Comparison of ENCODE assay signal across 1 cellular context in genomic region chr15:57580866-57581265, GRCh38.
TF ChIP-seq lines count a peak whose summit lies in the region.

No MANE protein-coding gene starts in this region.

TF ChIP-seq in HepG2, 621 proteins besides CTCF, POLR2A, EP300 and RAD21 (continued from another document):
- no peak for TF ChIP-seq GPN1 (CRISPR knock-in tag; IDR thresholded peaks at IDR 0.05; ENCODE audit: borderline replicate concordance)
- TF ChIP-seq, protein P1, sequence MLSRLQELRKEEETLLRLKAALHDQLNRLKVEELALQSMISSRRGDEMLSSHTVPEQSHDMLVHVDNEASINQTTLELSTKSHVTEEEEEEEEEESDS (CRISPR knock-in tag; IDR thresholded peaks at IDR 0.05; ENCODE audit: borderline replicate concordance), result no peak
- no peak for TF ChIP-seq AKAP8 (CRISPR knock-in tag; IDR thresholded peaks at IDR 0.05)
- no peak for TF ChIP-seq ZNF292 (CRISPR knock-in tag; IDR thresholded peaks at IDR 0.05; ENCODE audit: borderline replicate concordance, low read depth)
- 0 out of 2 replicates have a peak, but pooled peaks have one; percentile 10 for TF ChIP-seq SALL1 (CRISPR knock-in tag; IDR thresholded peaks at IDR 0.05)
- TF ChIP-seq MIER3 (CRISPR knock-in tag; IDR thresholded peaks at IDR 0.05; ENCODE audit: borderline replicate concordance), result no peak
- TF ChIP-seq YY1 (IDR thresholded peaks at IDR 0.05; ENCODE audit: insufficient read depth, insufficient replicate concordance, low read depth, low read length), result peak; percentile 66
- TF ChIP-seq HNF4A (CRISPR knock-in tag; IDR thresholded peaks at IDR 0.05), result peak; percentile 41
- TF ChIP-seq HNF1A (IDR thresholded peaks at IDR 0.05; ENCODE audit: low read depth), result peak; percentile 77
- peak; percentile 93 for TF ChIP-seq HNF1A (CRISPR knock-in tag; IDR thresholded peaks at IDR 0.05; ENCODE audit: borderline replicate concordance)
- no peak for TF ChIP-seq SOX6 (IDR thresholded peaks at IDR 0.05)
- 0 out of 2 replicates have a peak, but pooled peaks have one; percentile 10 for TF ChIP-seq SOX6 (CRISPR knock-in tag; IDR thresholded peaks at IDR 0.05)
- no peak for TF ChIP-seq ZNF460 (CRISPR knock-in tag; IDR thresholded peaks at IDR 0.05; ENCODE audit: borderline replicate concordance)
- no peak for TF ChIP-seq KLF11 (CRISPR knock-in tag; IDR thresholded peaks at IDR 0.05)
- no peak for TF ChIP-seq KDM3A (CRISPR knock-in tag; IDR thresholded peaks at IDR 0.05; ENCODE audit: low read depth)
- no peak for TF ChIP-seq ZNF101 (CRISPR knock-in tag; IDR thresholded peaks at IDR 0.05; ENCODE audit: borderline replicate concordance, low read depth)
- TF ChIP-seq SRF (IDR thresholded peaks at IDR 0.05; ENCODE audit: low read depth, low read length), result peak; percentile 43; the same call in 1 of the 2 replicates
- TF ChIP-seq NCOA2 (CRISPR knock-in tag; IDR thresholded peaks at IDR 0.05), result no peak
- peak; percentile 89 for TF ChIP-seq NAIF1 (CRISPR knock-in tag; IDR thresholded peaks at IDR 0.05; ENCODE audit: borderline replicate concordance)
- no peak for TF ChIP-seq ZNF17 (CRISPR knock-in tag; IDR thresholded peaks at IDR 0.05)
- TF ChIP-seq ZIK1 (CRISPR knock-in tag; IDR thresholded peaks at IDR 0.05; ENCODE audit: borderline replicate concordance, low read depth), result no peak
- TF ChIP-seq EHMT2 (IDR thresholded peaks at IDR 0.05; ENCODE audit: borderline replicate concordance, low read depth, low read length), result peak; percentile 7; the same call in 1 of the 2 replicates
- TF ChIP-seq BCL6 (CRISPR knock-in tag; IDR thresholded peaks at IDR 0.05), result peak; percentile 63
- no peak for TF ChIP-seq ZKSCAN8 (CRISPR knock-in tag; IDR thresholded peaks at IDR 0.05; ENCODE audit: borderline replicate concordance)
- no peak for TF ChIP-seq ZFX (CRISPR knock-in tag; IDR thresholded peaks at IDR 0.05; ENCODE audit: low read depth)
- TF ChIP-seq, protein P2, sequence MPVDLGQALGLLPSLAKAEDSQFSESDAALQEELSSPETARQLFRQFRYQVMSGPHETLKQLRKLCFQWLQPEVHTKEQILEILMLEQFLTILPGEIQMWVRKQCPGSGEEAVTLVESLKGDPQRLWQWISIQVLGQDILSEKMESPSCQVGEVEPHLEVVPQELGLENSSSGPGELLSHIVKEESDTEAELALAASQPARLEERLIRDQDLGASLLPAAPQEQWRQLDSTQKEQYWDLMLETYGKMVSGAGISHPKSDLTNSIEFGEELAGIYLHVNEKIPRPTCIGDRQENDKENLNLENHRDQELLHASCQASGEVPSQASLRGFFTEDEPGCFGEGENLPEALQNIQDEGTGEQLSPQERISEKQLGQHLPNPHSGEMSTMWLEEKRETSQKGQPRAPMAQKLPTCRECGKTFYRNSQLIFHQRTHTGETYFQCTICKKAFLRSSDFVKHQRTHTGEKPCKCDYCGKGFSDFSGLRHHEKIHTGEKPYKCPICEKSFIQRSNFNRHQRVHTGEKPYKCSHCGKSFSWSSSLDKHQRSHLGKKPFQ (CRISPR knock-in tag; IDR thresholded peaks at IDR 0.05; ENCODE audit: insufficient replicate concordance), result no peak
- TF ChIP-seq, protein P3, sequence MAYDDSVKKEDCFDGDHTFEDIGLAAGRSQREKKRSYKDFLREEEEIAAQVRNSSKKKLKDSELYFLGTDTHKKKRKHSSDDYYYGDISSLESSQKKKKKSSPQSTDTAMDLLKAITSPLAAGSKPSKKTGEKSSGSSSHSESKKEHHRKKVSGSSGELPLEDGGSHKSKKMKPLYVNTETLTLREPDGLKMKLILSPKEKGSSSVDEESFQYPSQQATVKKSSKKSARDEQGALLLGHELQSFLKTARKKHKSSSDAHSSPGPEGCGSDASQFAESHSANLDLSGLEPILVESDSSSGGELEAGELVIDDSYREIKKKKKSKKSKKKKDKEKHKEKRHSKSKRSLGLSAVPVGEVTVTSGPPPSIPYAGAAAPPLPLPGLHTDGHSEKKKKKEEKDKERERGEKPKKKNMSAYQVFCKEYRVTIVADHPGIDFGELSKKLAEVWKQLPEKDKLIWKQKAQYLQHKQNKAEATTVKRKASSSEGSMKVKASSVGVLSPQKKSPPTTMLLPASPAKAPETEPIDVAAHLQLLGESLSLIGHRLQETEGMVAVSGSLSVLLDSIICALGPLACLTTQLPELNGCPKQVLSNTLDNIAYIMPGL (CRISPR knock-in tag; IDR thresholded peaks at IDR 0.05; ENCODE audit: borderline replicate concordance in 1 of 2, low read depth in 1 of 2), result no peak
- no peak for TF ChIP-seq PAX8 (CRISPR knock-in tag; IDR thresholded peaks at IDR 0.05; ENCODE audit: borderline replicate concordance)
- TF ChIP-seq KLF13 (CRISPR knock-in tag; IDR thresholded peaks at IDR 0.05), result no peak
- TF ChIP-seq, protein P4, sequence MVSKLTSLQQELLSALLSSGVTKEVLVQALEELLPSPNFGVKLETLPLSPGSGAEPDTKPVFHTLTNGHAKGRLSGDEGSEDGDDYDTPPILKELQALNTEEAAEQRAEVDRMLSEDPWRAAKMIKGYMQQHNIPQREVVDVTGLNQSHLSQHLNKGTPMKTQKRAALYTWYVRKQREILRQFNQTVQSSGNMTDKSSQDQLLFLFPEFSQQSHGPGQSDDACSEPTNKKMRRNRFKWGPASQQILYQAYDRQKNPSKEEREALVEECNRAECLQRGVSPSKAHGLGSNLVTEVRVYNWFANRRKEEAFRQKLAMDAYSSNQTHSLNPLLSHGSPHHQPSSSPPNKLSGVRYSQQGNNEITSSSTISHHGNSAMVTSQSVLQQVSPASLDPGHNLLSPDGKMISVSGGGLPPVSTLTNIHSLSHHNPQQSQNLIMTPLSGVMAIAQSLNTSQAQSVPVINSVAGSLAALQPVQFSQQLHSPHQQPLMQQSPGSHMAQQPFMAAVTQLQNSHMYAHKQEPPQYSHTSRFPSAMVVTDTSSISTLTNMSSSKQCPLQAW (CRISPR knock-in tag; IDR thresholded peaks at IDR 0.05), result peak; percentile 84
- TF ChIP-seq, protein P5, sequence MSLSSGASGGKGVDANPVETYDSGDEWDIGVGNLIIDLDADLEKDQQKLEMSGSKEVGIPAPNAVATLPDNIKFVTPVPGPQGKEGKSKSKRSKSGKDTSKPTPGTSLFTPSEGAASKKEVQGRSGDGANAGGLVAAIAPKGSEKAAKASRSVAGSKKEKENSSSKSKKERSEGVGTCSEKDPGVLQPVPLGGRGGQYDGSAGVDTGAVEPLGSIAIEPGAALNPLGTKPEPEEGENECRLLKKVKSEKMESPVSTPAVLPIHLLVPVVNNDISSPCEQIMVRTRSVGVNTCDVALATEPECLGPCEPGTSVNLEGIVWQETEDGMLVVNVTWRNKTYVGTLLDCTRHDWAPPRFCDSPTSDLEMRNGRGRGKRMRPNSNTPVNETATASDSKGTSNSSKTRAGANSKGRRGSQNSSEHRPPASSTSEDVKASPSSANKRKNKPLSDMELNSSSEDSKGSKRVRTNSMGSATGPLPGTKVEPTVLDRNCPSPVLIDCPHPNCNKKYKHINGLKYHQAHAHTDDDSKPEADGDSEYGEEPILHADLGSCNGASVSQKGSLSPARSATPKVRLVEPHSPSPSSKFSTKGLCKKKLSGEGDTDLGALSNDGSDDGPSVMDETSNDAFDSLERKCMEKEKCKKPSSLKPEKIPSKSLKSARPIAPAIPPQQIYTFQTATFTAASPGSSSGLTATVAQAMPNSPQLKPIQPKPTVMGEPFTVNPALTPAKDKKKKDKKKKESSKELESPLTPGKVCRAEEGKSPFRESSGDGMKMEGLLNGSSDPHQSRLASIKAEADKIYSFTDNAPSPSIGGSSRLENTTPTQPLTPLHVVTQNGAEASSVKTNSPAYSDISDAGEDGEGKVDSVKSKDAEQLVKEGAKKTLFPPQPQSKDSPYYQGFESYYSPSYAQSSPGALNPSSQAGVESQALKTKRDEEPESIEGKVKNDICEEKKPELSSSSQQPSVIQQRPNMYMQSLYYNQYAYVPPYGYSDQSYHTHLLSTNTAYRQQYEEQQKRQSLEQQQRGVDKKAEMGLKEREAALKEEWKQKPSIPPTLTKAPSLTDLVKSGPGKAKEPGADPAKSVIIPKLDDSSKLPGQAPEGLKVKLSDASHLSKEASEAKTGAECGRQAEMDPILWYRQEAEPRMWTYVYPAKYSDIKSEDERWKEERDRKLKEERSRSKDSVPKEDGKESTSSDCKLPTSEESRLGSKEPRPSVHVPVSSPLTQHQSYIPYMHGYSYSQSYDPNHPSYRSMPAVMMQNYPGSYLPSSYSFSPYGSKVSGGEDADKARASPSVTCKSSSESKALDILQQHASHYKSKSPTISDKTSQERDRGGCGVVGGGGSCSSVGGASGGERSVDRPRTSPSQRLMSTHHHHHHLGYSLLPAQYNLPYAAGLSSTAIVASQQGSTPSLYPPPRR (CRISPR knock-in tag; IDR thresholded peaks at IDR 0.05; ENCODE audit: borderline replicate concordance), result no peak
- peak; percentile 59 for TF ChIP-seq HNRNPLL (IDR thresholded peaks at IDR 0.05; ENCODE audit: low read depth, low read length, poor library complexity, severe bottlenecking)
- peak; percentile 64 for TF ChIP-seq POGZ (CRISPR knock-in tag; IDR thresholded peaks at IDR 0.05)
- 0 out of 2 replicates have a peak, but pooled peaks have one; percentile 14 for TF ChIP-seq ZNF770 (CRISPR knock-in tag; IDR thresholded peaks at IDR 0.05)
- TF ChIP-seq ZNF512 (CRISPR knock-in tag; IDR thresholded peaks at IDR 0.05), result no peak
